Comparison of ENCODE assay signal across 1 cellular context in the genomic region with DNA sequence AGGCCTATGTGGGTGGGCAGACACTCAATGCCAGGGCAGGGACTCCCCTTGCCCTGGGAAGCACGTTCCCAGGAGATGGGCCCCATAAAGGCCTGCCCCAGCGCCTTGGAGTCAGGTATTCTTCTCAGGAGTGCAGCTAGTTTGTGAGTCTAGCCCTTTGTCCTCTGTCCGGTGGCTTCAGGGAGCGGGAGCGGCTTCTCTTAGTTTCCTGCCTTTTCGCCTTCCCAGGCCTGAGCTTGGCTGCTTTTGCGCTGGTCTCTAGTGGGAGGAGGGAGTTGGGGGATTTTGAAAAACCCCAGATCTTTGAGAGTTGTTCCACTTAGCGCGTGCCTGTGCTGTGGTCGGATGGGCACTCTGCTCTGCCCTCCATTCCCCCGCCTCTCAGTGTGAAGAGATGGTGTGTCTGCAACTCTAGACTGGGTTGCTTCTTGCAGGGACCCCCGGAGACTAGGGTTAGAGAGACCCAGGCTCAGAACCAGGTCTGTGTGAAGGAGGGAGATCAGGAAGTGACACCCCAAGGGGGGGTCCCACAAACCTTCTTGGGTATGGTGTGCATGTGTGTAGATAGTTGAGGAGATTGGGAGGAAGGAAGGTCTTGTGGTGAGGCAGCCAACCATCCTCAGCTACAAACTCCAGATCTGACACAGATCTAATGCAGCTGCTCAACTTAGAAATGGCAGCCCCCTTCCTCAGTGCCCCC.
TF ChIP-seq lines count a peak whose summit lies in the region.

No MANE protein-coding gene starts in this region.

TF ChIP-seq in HepG2, 621 proteins besides CTCF, POLR2A, EP300 and RAD21 (continued from another document):
- TF ChIP-seq, protein P1, sequence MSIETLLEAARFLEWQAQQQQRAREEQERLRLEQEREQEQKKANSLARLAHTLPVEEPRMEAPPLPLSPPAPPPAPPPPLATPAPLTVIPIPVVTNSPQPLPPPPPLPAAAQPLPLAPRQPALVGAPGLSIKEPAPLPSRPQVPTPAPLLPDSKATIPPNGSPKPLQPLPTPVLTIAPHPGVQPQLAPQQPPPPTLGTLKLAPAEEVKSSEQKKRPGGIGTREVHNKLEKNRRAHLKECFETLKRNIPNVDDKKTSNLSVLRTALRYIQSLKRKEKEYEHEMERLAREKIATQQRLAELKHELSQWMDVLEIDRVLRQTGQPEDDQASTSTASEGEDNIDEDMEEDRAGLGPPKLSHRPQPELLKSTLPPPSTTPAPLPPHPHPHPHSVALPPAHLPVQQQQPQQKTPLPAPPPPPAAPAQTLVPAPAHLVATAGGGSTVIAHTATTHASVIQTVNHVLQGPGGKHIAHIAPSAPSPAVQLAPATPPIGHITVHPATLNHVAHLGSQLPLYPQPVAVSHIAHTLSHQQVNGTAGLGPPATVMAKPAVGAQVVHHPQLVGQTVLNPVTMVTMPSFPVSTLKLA (IDR thresholded peaks at IDR 0.05), result no peak
- TF ChIP-seq SP4 (CRISPR knock-in tag; IDR thresholded peaks at IDR 0.05) (no peak), ZNF441 (CRISPR knock-in tag; IDR thresholded peaks at IDR 0.05; ENCODE audit: borderline replicate concordance) (no peak), MTA1 (CRISPR knock-in tag; IDR thresholded peaks at IDR 0.05; ENCODE audit: borderline replicate concordance) (0 out of 2 replicates have a peak, but pooled peaks have one; percentile 32), SALL1 (CRISPR knock-in tag; IDR thresholded peaks at IDR 0.05) (0 out of 2 replicates have a peak, but pooled peaks have one; percentile 20), ARID2 (CRISPR knock-in tag; IDR thresholded peaks at IDR 0.05; ENCODE audit: borderline replicate concordance) (peak; percentile 79; the same call in 1 of the 2 replicates), ZNF431 (CRISPR knock-in tag; IDR thresholded peaks at IDR 0.05; ENCODE audit: borderline replicate concordance, low read depth) (no peak)
- TF ChIP-seq, protein P2, sequence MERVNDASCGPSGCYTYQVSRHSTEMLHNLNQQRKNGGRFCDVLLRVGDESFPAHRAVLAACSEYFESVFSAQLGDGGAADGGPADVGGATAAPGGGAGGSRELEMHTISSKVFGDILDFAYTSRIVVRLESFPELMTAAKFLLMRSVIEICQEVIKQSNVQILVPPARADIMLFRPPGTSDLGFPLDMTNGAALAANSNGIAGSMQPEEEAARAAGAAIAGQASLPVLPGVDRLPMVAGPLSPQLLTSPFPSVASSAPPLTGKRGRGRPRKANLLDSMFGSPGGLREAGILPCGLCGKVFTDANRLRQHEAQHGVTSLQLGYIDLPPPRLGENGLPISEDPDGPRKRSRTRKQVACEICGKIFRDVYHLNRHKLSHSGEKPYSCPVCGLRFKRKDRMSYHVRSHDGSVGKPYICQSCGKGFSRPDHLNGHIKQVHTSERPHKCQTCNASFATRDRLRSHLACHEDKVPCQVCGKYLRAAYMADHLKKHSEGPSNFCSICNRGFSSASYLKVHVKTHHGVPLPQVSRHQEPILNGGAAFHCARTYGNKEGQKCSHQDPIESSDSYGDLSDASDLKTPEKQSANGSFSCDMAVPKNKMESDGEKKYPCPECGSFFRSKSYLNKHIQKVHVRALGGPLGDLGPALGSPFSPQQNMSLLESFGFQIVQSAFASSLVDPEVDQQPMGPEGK (CRISPR knock-in tag; IDR thresholded peaks at IDR 0.05), result no peak; the same call in 1 of the 2 replicates
- TF ChIP-seq, protein P3, sequence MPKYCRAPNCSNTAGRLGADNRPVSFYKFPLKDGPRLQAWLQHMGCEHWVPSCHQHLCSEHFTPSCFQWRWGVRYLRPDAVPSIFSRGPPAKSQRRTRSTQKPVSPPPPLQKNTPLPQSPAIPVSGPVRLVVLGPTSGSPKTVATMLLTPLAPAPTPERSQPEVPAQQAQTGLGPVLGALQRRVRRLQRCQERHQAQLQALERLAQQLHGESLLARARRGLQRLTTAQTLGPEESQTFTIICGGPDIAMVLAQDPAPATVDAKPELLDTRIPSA (CRISPR knock-in tag; IDR thresholded peaks at IDR 0.05; ENCODE audit: borderline replicate concordance), result no peak
- TF ChIP-seq, protein P4, sequence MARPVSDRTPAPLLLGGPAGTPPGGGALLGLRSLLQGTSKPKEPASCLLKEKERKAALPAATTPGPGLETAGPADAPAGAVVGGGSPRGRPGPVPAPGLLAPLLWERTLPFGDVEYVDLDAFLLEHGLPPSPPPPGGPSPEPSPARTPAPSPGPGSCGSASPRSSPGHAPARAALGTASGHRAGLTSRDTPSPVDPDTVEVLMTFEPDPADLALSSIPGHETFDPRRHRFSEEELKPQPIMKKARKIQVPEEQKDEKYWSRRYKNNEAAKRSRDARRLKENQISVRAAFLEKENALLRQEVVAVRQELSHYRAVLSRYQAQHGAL (CRISPR knock-in tag; IDR thresholded peaks at IDR 0.05; ENCODE audit: not compliant biosample characterization), result no peak
- TF ChIP-seq, protein P5, sequence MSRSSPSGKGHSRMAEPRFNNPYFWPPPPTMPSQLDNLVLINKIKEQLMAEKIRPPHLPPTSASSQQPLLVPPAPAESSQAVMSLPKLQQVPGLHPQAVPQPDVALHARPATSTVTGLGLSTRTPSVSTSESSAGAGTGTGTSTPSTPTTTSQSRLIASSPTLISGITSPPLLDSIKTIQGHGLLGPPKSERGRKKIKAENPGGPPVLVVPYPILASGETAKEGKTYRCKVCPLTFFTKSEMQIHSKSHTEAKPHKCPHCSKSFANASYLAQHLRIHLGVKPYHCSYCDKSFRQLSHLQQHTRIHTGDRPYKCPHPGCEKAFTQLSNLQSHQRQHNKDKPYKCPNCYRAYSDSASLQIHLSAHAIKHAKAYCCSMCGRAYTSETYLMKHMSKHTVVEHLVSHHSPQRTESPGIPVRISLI (CRISPR knock-in tag; IDR thresholded peaks at IDR 0.05; ENCODE audit: borderline replicate concordance), result peak; percentile 70
- TF ChIP-seq, protein P6, sequence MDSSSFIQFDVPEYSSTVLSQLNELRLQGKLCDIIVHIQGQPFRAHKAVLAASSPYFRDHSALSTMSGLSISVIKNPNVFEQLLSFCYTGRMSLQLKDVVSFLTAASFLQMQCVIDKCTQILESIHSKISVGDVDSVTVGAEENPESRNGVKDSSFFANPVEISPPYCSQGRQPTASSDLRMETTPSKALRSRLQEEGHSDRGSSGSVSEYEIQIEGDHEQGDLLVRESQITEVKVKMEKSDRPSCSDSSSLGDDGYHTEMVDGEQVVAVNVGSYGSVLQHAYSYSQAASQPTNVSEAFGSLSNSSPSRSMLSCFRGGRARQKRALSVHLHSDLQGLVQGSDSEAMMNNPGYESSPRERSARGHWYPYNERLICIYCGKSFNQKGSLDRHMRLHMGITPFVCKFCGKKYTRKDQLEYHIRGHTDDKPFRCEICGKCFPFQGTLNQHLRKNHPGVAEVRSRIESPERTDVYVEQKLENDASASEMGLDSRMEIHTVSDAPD (CRISPR knock-in tag; IDR thresholded peaks at IDR 0.05), result peak; percentile 51; the same call in 1 of the 2 replicates
TF ChIP-seq in HepG2: peak in this region for 54.
